In genomic region chr7:156764016-156764669, GRCh38 we compare ENCODE assay signal across 8 cellular contexts.
DNase-seq lines count a peak whose midpoint lies in the region; TF ChIP-seq lines count a peak whose summit lies in the region.

No MANE protein-coding gene starts in this region.

- peaks cover 13% of the 10 kb centered on the region for H3K9me3 Mint-ChIP-seq in T-helper 2 cell treated with Interferon-gamma antibody and Interleukin-4, amounts not matched to agents 5 μg/mL and 100 μg/mL, for 36 hours

- peaks cover 3 to 21% of the 10 kb centered on the region in 2 experiments; a peak in 2 of 3 replicates for H3K36me3 ChIP-seq in HEK293 (ENCODE audit: control insufficient read depth in 2 of 2, insufficient read depth in 1 of 2, low read length in 2 of 2)

- peaks cover 40% of the 10 kb centered on the region for H3K36me3 Mint-ChIP-seq in T-helper 2 cell treated with Interferon-gamma antibody and Interleukin-4, amounts not matched to agents 5 μg/mL and 100 μg/mL, for 36 hours (ENCODE audit: low read depth)

- H3K9me3 ChIP-seq in HEK293 (ENCODE audit: control insufficient read depth, insufficient read depth, low read depth, low read length), result no peaks in the 10 kb centered on the region

- H3K27me3 Mint-ChIP-seq in T-helper 2 cell treated with Interferon-gamma antibody and Interleukin-4, amounts not matched to agents 5 μg/mL and 100 μg/mL, for 36 hours (ENCODE audit: low read depth), result no peaks in the 10 kb centered on the region

- no peak overlapping the region for H3K27ac Mint-ChIP-seq in T-helper 2 cell treated with Interferon-gamma antibody and Interleukin-4, amounts not matched to agents 5 μg/mL and 100 μg/mL, for 36 hours

- H3K27ac ChIP-seq in HEK293 (ENCODE audit: extremely low read depth, low read depth, low read length), result no peak overlapping the region

- H3K4me1 Mint-ChIP-seq in T-helper 2 cell treated with Interferon-gamma antibody and Interleukin-4, amounts not matched to agents 5 μg/mL and 100 μg/mL, for 36 hours (ENCODE audit: low read depth), result peaks cover 10% of the 10 kb centered on the region

- no peak overlapping the region for H3K4me3 Mint-ChIP-seq in T-helper 2 cell treated with Interferon-gamma antibody and Interleukin-4, amounts not matched to agents 5 μg/mL and 100 μg/mL, for 36 hours

- peak; percentile 14 for DNase-seq in 8988T
- peak; percentile 96 for DNase-seq in NCI-H82 (lab: John Stamatoyannopoulos, UW)
- peak; percentile 87 for DNase-seq in dermis blood vessel endothelial cell
- peak; percentile 84 to 90 for DNase-seq in lung microvascular endothelial cell (ENCODE audit: low read depth in 2 of 2)
- no peak for DNase-seq in T-helper 2 cell treated with Interferon-gamma antibody and Interleukin-4, amounts not matched to agents 5 μg/mL and 100 μg/mL, for 36 hours (ENCODE audit: low spot score)
- no peak for DNase-seq in activated T-cell treated with anti-CD3 and anti-CD28 coated beads, Interleukin-2, amount 50 U/mL, for 1 hour
- no peak for DNase-seq in activated CD8-positive, alpha-beta memory T cell treated with anti-CD3 and anti-CD28 coated beads, Interleukin-2, amount 50 U/mL, for 48 hours

- no peaks in the 10 kb centered on the region for H3K4me1 ChIP-seq in HEK293 (ENCODE audit: control insufficient read depth, insufficient read depth, low read length)

- no peak overlapping the region for H3K4me3 ChIP-seq in HEK293 (ENCODE audit: low read depth, low read length)

- CTCF ChIA-PET in HEK293 (lab: Yijun Ruan, JAX), result interaction anchor here (0.5 to 0.8 kb wide), 3 partner anchors 10 to 318 kb away, joined by 3 read pairs; no protein-coding TSS in a partner anchor

- 0 out of 2 replicates have a peak, but pooled peaks have one; percentile 26 for TF ChIP-seq CTCF in HEK293 (tag by site-specific recombination; IDR thresholded peaks at IDR 0.05)

- POLR2A ChIA-PET in HEK293 (lab: Yijun Ruan, JAX), result no interaction called here

TF ChIP-seq in HEK293, 187 proteins besides CTCF, POLR2A, EP300 and RAD21 (continues in another document):
- TF ChIP-seq KLF10 (tag by site-specific recombination; IDR thresholded peaks at IDR 0.05) (peak; percentile 34; the same call in 1 of the 2 replicates), FEZF1 (tag by site-specific recombination; IDR thresholded peaks at IDR 0.05) (no peak), IKZF3 (tag by site-specific recombination; IDR thresholded peaks at IDR 0.05) (no peak), SCRT2 (tag by site-specific recombination; IDR thresholded peaks at IDR 0.05) (no peak), ZNF624 (tag by site-specific recombination; IDR thresholded peaks at IDR 0.05) (no peak), ZNF645 (tag by site-specific recombination; IDR thresholded peaks at IDR 0.05) (no peak), EGR2 (tag by site-specific recombination; IDR thresholded peaks at IDR 0.05; ENCODE audit: low read depth) (no peak), PRDM1 (tag by site-specific recombination; IDR thresholded peaks at IDR 0.05) (no peak), ZNF37A (tag by site-specific recombination; IDR thresholded peaks at IDR 0.05) (no peak), ZNF10 (tag by site-specific recombination; IDR thresholded peaks at IDR 0.05) (no peak), ZNF776 (tag by site-specific recombination; IDR thresholded peaks at IDR 0.05; ENCODE audit: borderline replicate concordance) (no peak), ZNF133 (tag by site-specific recombination; IDR thresholded peaks at IDR 0.05) (no peak), ZNF335 (tag by site-specific recombination; conservative IDR thresholded peaks at IDR 0.05) (no peak), ZNF266 (tag by site-specific recombination; IDR thresholded peaks at IDR 0.05; ENCODE audit: low read depth) (no peak), ZNF664 (tag by site-specific recombination; IDR thresholded peaks at IDR 0.05) (no peak), YY2 (tag by site-specific recombination; IDR thresholded peaks at IDR 0.05) (no peak), ZNF138 (tag by site-specific recombination; IDR thresholded peaks at IDR 0.05; ENCODE audit: borderline replicate concordance) (no peak), ZNF292 (tag by site-specific recombination; IDR thresholded peaks at IDR 0.05; ENCODE audit: borderline replicate concordance, low read depth) (no peak), PRDM4 (tag by site-specific recombination; IDR thresholded peaks at IDR 0.05) (peak; percentile 70; the same call in 1 of the 2 replicates), ZNF544 (tag by site-specific recombination; IDR thresholded peaks at IDR 0.05) (peak; percentile 47; the same call in 1 of the 2 replicates), ZFHX2 (tag by site-specific recombination; conservative IDR thresholded peaks at IDR 0.05) (no peak), ELK4 (IDR thresholded peaks at IDR 0.05; ENCODE audit: borderline replicate concordance, low read depth, low read length) (no peak), ZNF184 (tag by site-specific recombination; IDR thresholded peaks at IDR 0.05) (0 out of 2 replicates have a peak, but pooled peaks have one; percentile 13), ZSCAN18 (tag by site-specific recombination; IDR thresholded peaks at IDR 0.05) (no peak), ZNF423 (tag by site-specific recombination; IDR thresholded peaks at IDR 0.05) (no peak)

Comparison
In these comparisons a context has a peak if more than half of its experiments do, and no peak if none do; other contexts are left out.
1. DNase-seq: peak in 8988T (single experiment), NCI-H82 (single experiment), dermis blood vessel endothelial cell (single experiment) and lung microvascular endothelial cell (2 of 2); none in T-helper 2 cell treated with Interferon-gamma antibody and Interleukin-4, amounts not matched to agents 5 μg/mL and 100 μg/mL, for 36 hours (single experiment), activated T-cell treated with anti-CD3 and anti-CD28 coated beads, Interleukin-2, amount 50 U/mL, for 1 hour (single experiment) and activated CD8-positive, alpha-beta memory T cell treated with anti-CD3 and anti-CD28 coated beads, Interleukin-2, amount 50 U/mL, for 48 hours (single experiment).